ENCODE assay signal across 15 cellular contexts in the genomic region with DNA sequence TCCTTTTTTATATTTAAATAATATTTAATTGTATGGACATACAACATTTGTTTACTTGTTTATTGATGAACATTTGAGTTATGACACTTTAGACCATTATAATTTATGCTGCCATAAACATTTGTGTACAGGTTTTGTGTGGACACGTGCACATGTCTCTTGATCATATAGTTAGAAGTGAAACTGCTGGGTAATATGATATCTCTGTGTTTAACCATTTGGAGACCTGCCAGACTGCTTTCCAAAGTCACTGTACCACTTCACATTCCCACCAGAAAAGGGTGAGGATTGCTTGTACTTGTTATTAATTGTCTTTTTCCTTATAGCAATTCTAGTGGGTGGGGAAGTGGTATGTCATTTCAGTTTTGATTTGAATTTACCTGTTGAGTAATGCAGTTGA.
DNase-seq lines count a peak whose midpoint lies in the region; ATAC-seq, FAIRE-seq and TF ChIP-seq lines count a peak whose summit lies in the region.
"Had no signal": no experiment of that assay in that cellular context is flagged by ENCODE, and none has a peak within 500 bp of the region (broad histone marks: within the 10 kb centered on the region; RNA-seq: fewer than 3 reads in every experiment).

No MANE protein-coding gene starts in this region.

- no peak overlapping the region for H3K4me3 Mint-ChIP-seq in astrocyte (ENCODE audit: unreplicated experiment)
- H3K4me3 Mint-ChIP-seq in CD8-positive, alpha-beta T cell: no peak overlapping the region
- H3K4me3 Mint-ChIP-seq: activated CD4-positive, alpha-beta T cell treated with anti-CD3 and anti-CD28 coated beads, Interleukin-2, amount 10 ng/mL, durations not matched to agents 24 days and 14 days; activated T-cell treated with anti-CD3 and anti-CD28 coated beads, Interleukin-2, amount 50 U/mL, for 72 hours; T-helper 17 cell had no signal

- POLR2A ChIA-PET in CD8-positive, alpha-beta T cell (lab: Charles Lee): no interaction called here

- no peaks in the 10 kb centered on the region for H3K27me3 ChIP-seq in astrocyte (ENCODE audit: insufficient read depth, low read length)
- no peaks in the 10 kb centered on the region for H3K27me3 ChIP-seq in CD8-positive, alpha-beta T cell (ENCODE audit: insufficient read depth, low read length)
- H3K27me3 ChIP-seq: dorsolateral prefrontal cortex, upper lobe of left lung had no signal

- peaks cover 13% of the 10 kb centered on the region for H3K9me3 ChIP-seq in astrocyte (ENCODE audit: insufficient read depth, low read depth, low read length)
- no peaks in the 10 kb centered on the region for H3K9me3 ChIP-seq in CD8-positive, alpha-beta T cell (ENCODE audit: low read length)
- H3K9me3 ChIP-seq: upper lobe of left lung had no signal

- no peak overlapping the region for H3K9ac ChIP-seq in astrocyte (ENCODE audit: low read length)

- H3K9me3 Mint-ChIP-seq in astrocyte (ENCODE audit: unreplicated experiment): peaks cover 18% of the 10 kb centered on the region
- H3K9me3 Mint-ChIP-seq in CD8-positive, alpha-beta T cell: peaks cover 20% of the 10 kb centered on the region
- H3K9me3 Mint-ChIP-seq: activated CD4-positive, alpha-beta T cell treated with anti-CD3 and anti-CD28 coated beads, Interleukin-2, amount 10 ng/mL, durations not matched to agents 24 days and 14 days had no signal

- intact Hi-C loops in CD8-positive, alpha-beta T cell (cut with DNase I, micrococcal nuclease): no loop called here

- H3K36me3 Mint-ChIP-seq in astrocyte (ENCODE audit: low read depth, unreplicated experiment): no peaks in the 10 kb centered on the region
- H3K36me3 Mint-ChIP-seq in CD8-positive, alpha-beta T cell: no peaks in the 10 kb centered on the region

- no peaks in the 10 kb centered on the region for H4K20me1 ChIP-seq in astrocyte (ENCODE audit: insufficient read depth, low read length)

- no peak overlapping the region for H2AFZ ChIP-seq in astrocyte (ENCODE audit: low read depth, low read length)

- no peak for TF ChIP-seq CTCF in astrocyte (IDR thresholded peaks at IDR 0.05; ENCODE audit: insufficient read depth, low read depth, low read length)
- TF ChIP-seq CTCF in CD8-positive, alpha-beta T cell (IDR thresholded peaks at IDR 0.05): no peak

- DNase-seq in COR-L47 (lab: John Stamatoyannopoulos, UW) (peak; percentile 87), NCI-H128 (lab: John Stamatoyannopoulos, UW; ENCODE audit: unreplicated experiment) (peak; percentile 89), NCI-H510A treated with DMSO at 0.1 percent for 48 hours (lab: John Stamatoyannopoulos, UW) (peak; percentile 82), astrocyte (ENCODE audit: low read depth) (peak; percentile 18), inferior parietal cortex (ENCODE audit: extremely low spot score) (no peak)
- DNase-seq in activated CD4-positive, alpha-beta T cell treated with anti-CD3 and anti-CD28 coated beads, Interleukin-2, amount 50 U/mL, for 48 hours: no peak
- no peak for DNase-seq in CD8-positive, alpha-beta T cell
- DNase-seq: activated CD4-positive, alpha-beta T cell treated with anti-CD3 and anti-CD28 coated beads, Interleukin-2, amount 10 ng/mL, durations not matched to agents 24 days and 14 days; activated T-cell treated with anti-CD3 and anti-CD28 coated beads, Interleukin-2, amount 50 U/mL, for 72 hours; amniotic stem cell; dorsolateral prefrontal cortex; midbrain; T-helper 17 cell; upper lobe of left lung had no signal

- H3K4me2 ChIP-seq in astrocyte (ENCODE audit: low read length): no peak overlapping the region

- no peaks in the 10 kb centered on the region for H3K4me1 ChIP-seq in astrocyte (ENCODE audit: insufficient read depth, low read length)
- H3K4me1 ChIP-seq in CD8-positive, alpha-beta T cell (ENCODE audit: insufficient read depth, low read length): no peaks in the 10 kb centered on the region
- H3K4me1 ChIP-seq: upper lobe of left lung had no signal

- H3K27ac Mint-ChIP-seq in astrocyte (ENCODE audit: unreplicated experiment): no peak overlapping the region
- H3K27ac Mint-ChIP-seq in CD8-positive, alpha-beta T cell: no peak overlapping the region
- H3K27ac Mint-ChIP-seq: activated CD4-positive, alpha-beta T cell treated with anti-CD3 and anti-CD28 coated beads, Interleukin-2, amount 10 ng/mL, durations not matched to agents 24 days and 14 days; activated T-cell treated with anti-CD3 and anti-CD28 coated beads, Interleukin-2, amount 50 U/mL, for 72 hours; T-helper 17 cell had no signal

- ATAC-seq in GM18861 (IDR thresholded peaks at IDR 0.05; ENCODE audit: unreplicated experiment): no peak
- ATAC-seq in CD8-positive, alpha-beta T cell: no peak
- ATAC-seq: activated T-cell treated with anti-CD3 and anti-CD28 coated beads, Interleukin-2, amount 50 U/mL, for 72 hours; T-helper 17 cell had no signal

- no peak overlapping the region for H3K4me3 ChIP-seq in astrocyte (ENCODE audit: insufficient read depth, low read depth, low read length)
- no peak overlapping the region for H3K4me3 ChIP-seq in CD8-positive, alpha-beta T cell (ENCODE audit: low read depth, low read length)
- H3K4me3 ChIP-seq: dorsolateral prefrontal cortex, upper lobe of left lung had no signal

- H3K36me3 ChIP-seq in astrocyte (ENCODE audit: insufficient read depth, low read length): no peaks in the 10 kb centered on the region
- H3K36me3 ChIP-seq in CD8-positive, alpha-beta T cell (ENCODE audit: insufficient read depth, low read length): no peaks in the 10 kb centered on the region
- H3K36me3 ChIP-seq: upper lobe of left lung had no signal

- H3K4me1 Mint-ChIP-seq in astrocyte (ENCODE audit: low read depth, unreplicated experiment): peaks cover 5% of the 10 kb centered on the region
- no peaks in the 10 kb centered on the region for H3K4me1 Mint-ChIP-seq in CD8-positive, alpha-beta T cell (ENCODE audit: low read depth)
- H3K4me1 Mint-ChIP-seq: activated CD4-positive, alpha-beta T cell treated with anti-CD3 and anti-CD28 coated beads, Interleukin-2, amount 10 ng/mL, durations not matched to agents 24 days and 14 days; T-helper 17 cell had no signal

- no peaks in the 10 kb centered on the region for H3K79me2 ChIP-seq in astrocyte (ENCODE audit: insufficient read depth, low read length)

- H3K27ac ChIP-seq in astrocyte (ENCODE audit: low read depth, low read length): no peak overlapping the region
- no peak overlapping the region for H3K27ac ChIP-seq in CD8-positive, alpha-beta T cell (ENCODE audit: low read depth, low read length)
- H3K27ac ChIP-seq: dorsolateral prefrontal cortex, upper lobe of left lung had no signal

- H3K27me3 Mint-ChIP-seq in astrocyte (ENCODE audit: low read depth, unreplicated experiment): no peaks in the 10 kb centered on the region
- no peaks in the 10 kb centered on the region for H3K27me3 Mint-ChIP-seq in CD8-positive, alpha-beta T cell (ENCODE audit: low read depth)
- H3K27me3 Mint-ChIP-seq: activated CD4-positive, alpha-beta T cell treated with anti-CD3 and anti-CD28 coated beads, Interleukin-2, amount 10 ng/mL, durations not matched to agents 24 days and 14 days; T-helper 17 cell had no signal

- CTCF ChIA-PET in CD8-positive, alpha-beta T cell (lab: Charles Lee): no interaction called here

- no peak for FAIRE-seq in astrocyte (lab: Jason Lieb, UNC)

Comparison
In these comparisons a context has a peak if more than half of its experiments do, and no peak if none do; other contexts are left out.
1. DNase-seq: peak in COR-L47 (single experiment), NCI-H128 (single experiment), NCI-H510A treated with DMSO at 0.1 percent for 48 hours (single experiment) and astrocyte (single experiment); none in activated CD4-positive, alpha-beta T cell treated with anti-CD3 and anti-CD28 coated beads, Interleukin-2, amount 50 U/mL, for 48 hours (0 of 2), CD8-positive, alpha-beta T cell (0 of 7) and inferior parietal cortex (single experiment).